Comparison of ENCODE assay signal across 2 cellular contexts in the genomic region with DNA sequence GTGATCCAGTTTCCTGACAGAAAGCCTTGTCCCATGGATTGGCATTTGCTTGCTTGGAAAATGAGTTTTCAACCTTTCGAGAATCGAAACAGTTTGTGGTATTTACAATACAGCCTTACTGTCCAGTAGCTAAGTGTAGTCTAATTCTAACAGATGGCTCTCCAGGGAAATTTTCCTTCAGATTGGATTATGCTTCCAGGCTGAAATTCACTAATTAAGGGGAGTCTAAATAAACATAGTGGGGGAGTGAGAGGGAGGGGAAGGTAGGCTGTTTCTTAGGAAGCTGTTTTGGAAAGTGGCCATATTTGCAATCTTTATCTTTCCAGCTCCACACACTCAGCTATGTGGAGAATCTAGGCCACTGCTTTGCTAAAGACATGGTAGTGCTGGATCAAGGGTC.
TF ChIP-seq lines count a peak whose summit lies in the region.

No MANE protein-coding gene starts in this region.

TF ChIP-seq in SK-N-SH treated with all-trans-retinoic acid at 6 μM for 48 hours, 23 proteins besides CTCF, POLR2A, EP300 and RAD21 (continued from another document):
- TF ChIP-seq BACH2 (CRISPR knock-in tag; IDR thresholded peaks at IDR 0.05; ENCODE audit: borderline replicate concordance): no peak
- TF ChIP-seq ZNF70 (CRISPR knock-in tag; IDR thresholded peaks at IDR 0.05): no peak
- TF ChIP-seq GLIS3 (CRISPR knock-in tag; IDR thresholded peaks at IDR 0.05): no peak
- TF ChIP-seq ESRRG (CRISPR knock-in tag; IDR thresholded peaks at IDR 0.05): no peak
- TF ChIP-seq SNAI2 (CRISPR knock-in tag; IDR thresholded peaks at IDR 0.05): no peak
- peak; percentile 36; the same call in 1 of the 2 replicates for TF ChIP-seq TCF4 (CRISPR knock-in tag; IDR thresholded peaks at IDR 0.05; ENCODE audit: borderline replicate concordance)
- TF ChIP-seq ZNF565 (CRISPR knock-in tag; conservative IDR thresholded peaks at IDR 0.05; ENCODE audit: low read depth): no peak
- TF ChIP-seq, protein P1, sequence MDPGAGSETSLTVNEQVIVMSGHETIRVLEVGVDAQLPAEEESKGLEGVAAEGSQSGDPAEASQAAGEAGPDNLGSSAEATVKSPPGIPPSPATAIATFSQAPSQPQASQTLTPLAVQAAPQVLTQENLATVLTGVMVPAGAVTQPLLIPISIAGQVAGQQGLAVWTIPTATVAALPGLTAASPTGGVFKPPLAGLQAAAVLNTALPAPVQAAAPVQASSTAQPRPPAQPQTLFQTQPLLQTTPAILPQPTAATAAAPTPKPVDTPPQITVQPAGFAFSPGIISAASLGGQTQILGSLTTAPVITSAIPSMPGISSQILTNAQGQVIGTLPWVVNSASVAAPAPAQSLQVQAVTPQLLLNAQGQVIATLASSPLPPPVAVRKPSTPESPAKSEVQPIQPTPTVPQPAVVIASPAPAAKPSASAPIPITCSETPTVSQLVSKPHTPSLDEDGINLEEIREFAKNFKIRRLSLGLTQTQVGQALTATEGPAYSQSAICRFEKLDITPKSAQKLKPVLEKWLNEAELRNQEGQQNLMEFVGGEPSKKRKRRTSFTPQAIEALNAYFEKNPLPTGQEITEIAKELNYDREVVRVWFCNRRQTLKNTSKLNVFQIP (CRISPR knock-in tag; IDR thresholded peaks at IDR 0.05; ENCODE audit: borderline replicate concordance, low read depth): no peak
- no peak for TF ChIP-seq PPARA (CRISPR knock-in tag; IDR thresholded peaks at IDR 0.05; ENCODE audit: borderline replicate concordance)
TF ChIP-seq in SK-N-SH treated with all-trans-retinoic acid at 6 μM for 48 hours: peak in this region for 3.

TF ChIP-seq in SK-N-SH, 30 proteins besides CTCF, POLR2A, EP300 and RAD21 (continued from another document):
- TF ChIP-seq, protein P2, sequence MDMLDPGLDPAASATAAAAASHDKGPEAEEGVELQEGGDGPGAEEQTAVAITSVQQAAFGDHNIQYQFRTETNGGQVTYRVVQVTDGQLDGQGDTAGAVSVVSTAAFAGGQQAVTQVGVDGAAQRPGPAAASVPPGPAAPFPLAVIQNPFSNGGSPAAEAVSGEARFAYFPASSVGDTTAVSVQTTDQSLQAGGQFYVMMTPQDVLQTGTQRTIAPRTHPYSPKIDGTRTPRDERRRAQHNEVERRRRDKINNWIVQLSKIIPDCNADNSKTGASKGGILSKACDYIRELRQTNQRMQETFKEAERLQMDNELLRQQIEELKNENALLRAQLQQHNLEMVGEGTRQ (IDR thresholded peaks at IDR 0.05; ENCODE audit: borderline replicate concordance, low read depth, low read length): no peak
- no peak for TF ChIP-seq SIN3A (IDR thresholded peaks at IDR 0.05; ENCODE audit: borderline replicate concordance, low read depth, low read length)
- no peak for TF ChIP-seq POLR2AphosphoS5 (IDR thresholded peaks at IDR 0.05; ENCODE audit: low read depth, low read length)
- TF ChIP-seq, protein P3, sequence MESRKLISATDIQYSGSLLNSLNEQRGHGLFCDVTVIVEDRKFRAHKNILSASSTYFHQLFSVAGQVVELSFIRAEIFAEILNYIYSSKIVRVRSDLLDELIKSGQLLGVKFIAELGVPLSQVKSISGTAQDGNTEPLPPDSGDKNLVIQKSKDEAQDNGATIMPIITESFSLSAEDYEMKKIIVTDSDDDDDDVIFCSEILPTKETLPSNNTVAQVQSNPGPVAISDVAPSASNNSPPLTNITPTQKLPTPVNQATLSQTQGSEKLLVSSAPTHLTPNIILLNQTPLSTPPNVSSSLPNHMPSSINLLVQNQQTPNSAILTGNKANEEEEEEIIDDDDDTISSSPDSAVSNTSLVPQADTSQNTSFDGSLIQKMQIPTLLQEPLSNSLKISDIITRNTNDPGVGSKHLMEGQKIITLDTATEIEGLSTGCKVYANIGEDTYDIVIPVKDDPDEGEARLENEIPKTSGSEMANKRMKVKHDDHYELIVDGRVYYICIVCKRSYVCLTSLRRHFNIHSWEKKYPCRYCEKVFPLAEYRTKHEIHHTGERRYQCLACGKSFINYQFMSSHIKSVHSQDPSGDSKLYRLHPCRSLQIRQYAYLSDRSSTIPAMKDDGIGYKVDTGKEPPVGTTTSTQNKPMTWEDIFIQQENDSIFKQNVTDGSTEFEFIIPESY (IDR thresholded peaks at IDR 0.05; ENCODE audit: borderline replicate concordance, low read depth): no peak
- no peak for TF ChIP-seq GABPA (IDR thresholded peaks at IDR 0.05; ENCODE audit: low read depth)
- TF ChIP-seq, protein P4, sequence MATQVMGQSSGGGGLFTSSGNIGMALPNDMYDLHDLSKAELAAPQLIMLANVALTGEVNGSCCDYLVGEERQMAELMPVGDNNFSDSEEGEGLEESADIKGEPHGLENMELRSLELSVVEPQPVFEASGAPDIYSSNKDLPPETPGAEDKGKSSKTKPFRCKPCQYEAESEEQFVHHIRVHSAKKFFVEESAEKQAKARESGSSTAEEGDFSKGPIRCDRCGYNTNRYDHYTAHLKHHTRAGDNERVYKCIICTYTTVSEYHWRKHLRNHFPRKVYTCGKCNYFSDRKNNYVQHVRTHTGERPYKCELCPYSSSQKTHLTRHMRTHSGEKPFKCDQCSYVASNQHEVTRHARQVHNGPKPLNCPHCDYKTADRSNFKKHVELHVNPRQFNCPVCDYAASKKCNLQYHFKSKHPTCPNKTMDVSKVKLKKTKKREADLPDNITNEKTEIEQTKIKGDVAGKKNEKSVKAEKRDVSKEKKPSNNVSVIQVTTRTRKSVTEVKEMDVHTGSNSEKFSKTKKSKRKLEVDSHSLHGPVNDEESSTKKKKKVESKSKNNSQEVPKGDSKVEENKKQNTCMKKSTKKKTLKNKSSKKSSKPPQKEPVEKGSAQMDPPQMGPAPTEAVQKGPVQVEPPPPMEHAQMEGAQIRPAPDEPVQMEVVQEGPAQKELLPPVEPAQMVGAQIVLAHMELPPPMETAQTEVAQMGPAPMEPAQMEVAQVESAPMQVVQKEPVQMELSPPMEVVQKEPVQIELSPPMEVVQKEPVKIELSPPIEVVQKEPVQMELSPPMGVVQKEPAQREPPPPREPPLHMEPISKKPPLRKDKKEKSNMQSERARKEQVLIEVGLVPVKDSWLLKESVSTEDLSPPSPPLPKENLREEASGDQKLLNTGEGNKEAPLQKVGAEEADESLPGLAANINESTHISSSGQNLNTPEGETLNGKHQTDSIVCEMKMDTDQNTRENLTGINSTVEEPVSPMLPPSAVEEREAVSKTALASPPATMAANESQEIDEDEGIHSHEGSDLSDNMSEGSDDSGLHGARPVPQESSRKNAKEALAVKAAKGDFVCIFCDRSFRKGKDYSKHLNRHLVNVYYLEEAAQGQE (IDR thresholded peaks at IDR 0.05; ENCODE audit: low read depth, low read length): no peak
- TF ChIP-seq, protein P5, sequence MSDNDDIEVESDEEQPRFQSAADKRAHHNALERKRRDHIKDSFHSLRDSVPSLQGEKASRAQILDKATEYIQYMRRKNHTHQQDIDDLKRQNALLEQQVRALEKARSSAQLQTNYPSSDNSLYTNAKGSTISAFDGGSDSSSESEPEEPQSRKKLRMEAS (IDR thresholded peaks at IDR 0.05; ENCODE audit: low read depth): no peak
- TF ChIP-seq RXRA (IDR thresholded peaks at IDR 0.05; ENCODE audit: borderline replicate concordance, low read depth): no peak
